ENCODE assay signal across 8 cellular contexts in genomic region chr19:4970558-4971423, GRCh38. TPM values are rescaled to one million over a fixed set of nuclear protein-coding genes. Genes with fewer than 3 reads are reported as not detected.
DNase-seq lines count a peak whose midpoint lies in the region; ATAC-seq and TF ChIP-seq lines count a peak whose summit lies in the region.

No MANE protein-coding gene starts in this region.

- peak overlapping the region; percentile 41 for H3K27ac ChIP-seq in CD8-positive, alpha-beta memory T cell (ENCODE audit: low read depth, low read length)
- peak overlapping the region; percentile 62 to 84 for H3K27ac ChIP-seq in lung (ENCODE audit: low read depth in 1 of 2, low read length in 1 of 2)
- no peak overlapping the region for H3K27ac ChIP-seq in urinary bladder (ENCODE audit: low read depth)

- no peaks in the 10 kb centered on the region for H3K36me3 ChIP-seq in CD8-positive, alpha-beta memory T cell (ENCODE audit: insufficient read depth, low read length)
- no peaks in the 10 kb centered on the region for H3K36me3 ChIP-seq in lung (ENCODE audit: control insufficient read depth in 2 of 2, insufficient read depth in 2 of 2, low read length in 2 of 2)
- H3K36me3 ChIP-seq in urinary bladder (ENCODE audit: insufficient read depth) = no peaks in the 10 kb centered on the region

- 25% methylated on average over 31 of the region's 31 CpGs for WGBS in lung, 2 donors
- 18% methylated on average over 31 of the region's 31 CpGs for WGBS in urinary bladder

- DNase-seq in CD8-positive, alpha-beta memory T cell = peak in 1 of 5 donors; percentile 21
- DNase-seq in LNCaP clone FGC (ENCODE audit: low read depth) (no peak), MCF 10A (ENCODE audit: unreplicated experiment) (peak; percentile 53), lung (ENCODE audit: low spot score) (no peak), NOMO-1 treated with dmso at 0.1 percent for 144 hours (lab: John Stamatoyannopoulos, UW; ENCODE audit: unreplicated experiment) (no peak), NCI-H2081 treated with DMSO at 0.1 percent for 48 hours (lab: John Stamatoyannopoulos, UW) (no peak), HuH-7 (ENCODE audit: low spot score) (no peak)

- peak overlapping the region; percentile 39 for H3K4me3 ChIP-seq in CD8-positive, alpha-beta memory T cell (ENCODE audit: low read length)
- H3K4me3 ChIP-seq in LNCaP clone FGC (ENCODE audit: low read depth, low read length) = peak overlapping the region; percentile 77
- H3K4me3 ChIP-seq in lung = peak overlapping the region; percentile 34
- peak overlapping the region; percentile 87 for H3K4me3 ChIP-seq in urinary bladder (ENCODE audit: low read depth, low read length)

- intact Hi-C loops in MCF 10A (cut with micrococcal nuclease) = loop anchor here (2.0 to 5.0 kb wide), 2 partner anchors 58 kb away; no protein-coding TSS in a partner anchor

- H3K27ac Mint-ChIP-seq in CD8-positive, alpha-beta memory T cell = peak overlapping the region; percentile 37 to 91 (median 85)
- peak overlapping the region; percentile 93 for H3K27ac Mint-ChIP-seq in MCF 10A (ENCODE audit: low read depth, unreplicated experiment)

- ATAC-seq in lung (ENCODE audit: insufficient read depth, low FRiP score) = no peak

- POLR2A ChIA-PET in CD8-positive, alpha-beta memory T cell (lab: Charles Lee) = interaction anchor here (0.8 to 6.1 kb wide), 2 partner anchors 14 to 56 kb away, joined by 3 to 128 read pairs; no protein-coding TSS in a partner anchor
- POLR2A ChIA-PET in MCF 10A (lab: Yijun Ruan, JAX) = interaction anchor here (0.6 to 7.3 kb wide), 16 partner anchors 13 to 656 kb away, joined by 3 to 85 read pairs (median 6); partner anchors contain the start of genes PLIN3, SAFB, SAFB2 and TICAM1

- no peaks in the 10 kb centered on the region for H3K27me3 ChIP-seq in CD8-positive, alpha-beta memory T cell (ENCODE audit: insufficient read depth, low read length, poor library complexity, severe bottlenecking)
- no peaks in the 10 kb centered on the region for H3K27me3 ChIP-seq in lung (ENCODE audit: control insufficient read depth, insufficient read depth)

- no peak for TF ChIP-seq CTCF in LNCaP clone FGC (IDR thresholded peaks at IDR 0.05; ENCODE audit: control insufficient read depth, extremely low read depth, insufficient read depth)
- no peak for TF ChIP-seq CTCF in MCF 10A (IDR thresholded peaks at IDR 0.05; ENCODE audit: unreplicated experiment)
- no peak for TF ChIP-seq CTCF in lung (IDR thresholded peaks at IDR 0.05; ENCODE audit: control extremely low read depth, extremely low read depth)

- peaks cover 34 to 55% (median 38%) of the 10 kb centered on the region in 3 donors for H3K4me1 Mint-ChIP-seq in CD8-positive, alpha-beta memory T cell
- H3K4me1 Mint-ChIP-seq in MCF 10A (ENCODE audit: insufficient read depth, unreplicated experiment) = peaks cover 38% of the 10 kb centered on the region

- H3K9me3 Mint-ChIP-seq in CD8-positive, alpha-beta memory T cell = no peaks in the 10 kb centered on the region
- no peaks in the 10 kb centered on the region for H3K9me3 Mint-ChIP-seq in MCF 10A (ENCODE audit: unreplicated experiment)

- TSS peak; percentile 16 for BruUV-seq in MCF 10A (replicated peaks; lab: Mats Ljungman, UMichigan)

- peaks cover 0 to 4% of the 10 kb centered on the region in 2 donors for H3K27me3 Mint-ChIP-seq in CD8-positive, alpha-beta memory T cell
- H3K27me3 Mint-ChIP-seq in MCF 10A (ENCODE audit: insufficient read depth, unreplicated experiment) = no peaks in the 10 kb centered on the region

- no peaks in the 10 kb centered on the region for H3K9me3 ChIP-seq in CD8-positive, alpha-beta memory T cell (ENCODE audit: low read length)
- H3K9me3 ChIP-seq in lung (ENCODE audit: control insufficient read depth in 2 of 2, insufficient read depth in 1 of 2, low read length in 1 of 2) = no peaks in the 10 kb centered on the region

- peaks cover 27% of the 10 kb centered on the region for H3K4me1 ChIP-seq in CD8-positive, alpha-beta memory T cell (ENCODE audit: insufficient read depth, low read length)
- H3K4me1 ChIP-seq in lung (ENCODE audit: control insufficient read depth in 2 of 2, insufficient read depth in 2 of 2, low read length in 2 of 2) = peaks cover 0 to 27% of the 10 kb centered on the region in 2 donors
- H3K4me1 ChIP-seq in urinary bladder (ENCODE audit: insufficient read depth) = no peaks in the 10 kb centered on the region

- CTCF ChIA-PET in CD8-positive, alpha-beta memory T cell (lab: Charles Lee) = interaction anchor here (0.9 to 5.6 kb wide), 3 partner anchors 56 to 179 kb away, joined by 3 to 52 read pairs (median 4); partner anchors contain the start of gene FEM1A
- CTCF ChIA-PET in MCF 10A (lab: Yijun Ruan, JAX) = interaction anchor here (0.6 to 1.8 kb wide), 5 partner anchors 19 to 239 kb away, joined by 3 to 5 read pairs (median 4); no protein-coding TSS in a partner anchor

- peaks cover 0 to 8% (median 3%) of the 10 kb centered on the region in 3 donors for H3K36me3 Mint-ChIP-seq in CD8-positive, alpha-beta memory T cell
- H3K36me3 Mint-ChIP-seq in MCF 10A (ENCODE audit: insufficient read depth, unreplicated experiment) = peaks cover 30% of the 10 kb centered on the region

- H3K4me3 Mint-ChIP-seq in CD8-positive, alpha-beta memory T cell = peak overlapping the region; percentile 83 to 95 (median 89)
- H3K4me3 Mint-ChIP-seq in MCF 10A (ENCODE audit: unreplicated experiment) = peak overlapping the region; percentile 83

RNA-seq across cellular contexts. Expression of gene KDM4B, which starts 1.9 kb away (rescaled TPM):
- total RNA-seq in CD8-positive, alpha-beta memory T cell = 10 to 100 TPM; 14.6 to 16.0 TPM
- 14.6 TPM for polyA plus RNA-seq in CD8-positive, alpha-beta memory T cell
- total RNA-seq in MCF 10A (2022) (34.4 and 36.3 TPM in 2 replicates), lung (10 to 100 TPM; 31.9 to 49.5 TPM), urinary bladder (14.3 TPM)
- polyA plus RNA-seq in lung (10 to 100 TPM; 17.1 to 17.5 TPM), urinary bladder (19.5 TPM)

Comparison
In these comparisons a context has a peak if more than half of its experiments do, and no peak if none do; other contexts are left out.
1. H3K4me3 ChIP-seq: peak in every context shown above with its lines; median percentile 87 in urinary bladder; 77 in LNCaP clone FGC; 39 in CD8-positive, alpha-beta memory T cell; 34 in lung.